Comparison of ENCODE assay signal across 10 cellular contexts in genomic region chr7:2038876-2039728, GRCh38.
DNase-seq lines count a peak whose midpoint lies in the region; ATAC-seq lines count a peak whose summit lies in the region.
"Had no signal": no experiment of that assay in that cellular context is flagged by ENCODE, and none has a peak within 500 bp of the region (broad histone marks: within the 10 kb centered on the region; RNA-seq: fewer than 3 reads in every experiment).

No MANE protein-coding gene starts in this region.

- DNase-seq in activated CD8-positive, alpha-beta memory T cell treated with anti-CD3 and anti-CD28 coated beads, Interleukin-2, amount 10 ng/mL, durations not matched to agents 7 days and 5 days = no peak
- DNase-seq in activated CD8-positive, alpha-beta memory T cell treated with anti-CD3 and anti-CD28 coated beads, Interleukin-2, amount 50 U/mL, for 48 hours = no peak
- DNase-seq in T-cell = peak in 1 of 34 experiments; percentile 19
- no peak for DNase-seq in left cardiac atrium
- DNase-seq in stimulated activated naive B cell treated with anti-CD40 and anti-IgM and Interleukin-4, amounts not matched to agents 10 μg/mL and 1 μg/mL and 100 μg/mL, for 72 hours = no peak
- DNase-seq: activated gamma-delta T cell treated with Interleukin-2 at 50 U/mL for 16 hours, uterus had no signal

- POLR2A ChIA-PET in T-cell (lab: Charles Lee) = no interaction called here

- intact Hi-C loops in left cardiac atrium (cut with DNase I) = no loop called here

- CTCF ChIA-PET in activated CD8-positive, alpha-beta memory T cell treated with anti-CD3 and anti-CD28 coated beads, Interleukin-2, amount 10 ng/mL, durations not matched to agents 7 days and 5 days (lab: Charles Lee) = interaction anchor here (1.1 kb wide), 1 partner anchor 81 kb away, joined by 3 read pairs; no protein-coding TSS in a partner anchor
- CTCF ChIA-PET in T-cell (lab: Charles Lee) = interaction anchor here in 1 of 2 donors (0.7 kb wide), 1 partner anchor 309 kb away, joined by 4 read pairs; no protein-coding TSS in a partner anchor

- peak overlapping the region; percentile 19 for H3K4me3 Mint-ChIP-seq in activated CD8-positive, alpha-beta memory T cell treated with anti-CD3 and anti-CD28 coated beads, Interleukin-2, amount 10 ng/mL, durations not matched to agents 7 days and 5 days
- H3K4me3 Mint-ChIP-seq in T-cell = peak overlapping the region; percentile 59 to 91 (median 81)
- H3K4me3 Mint-ChIP-seq in stimulated activated naive B cell treated with anti-CD40 and anti-IgM and Interleukin-4, amounts not matched to agents 10 μg/mL and 1 μg/mL and 100 μg/mL, for 72 hours = peak overlapping the region; percentile 19 to 74

- H3K9me3 Mint-ChIP-seq in activated CD8-positive, alpha-beta memory T cell treated with anti-CD3 and anti-CD28 coated beads, Interleukin-2, amount 10 ng/mL, durations not matched to agents 7 days and 5 days (ENCODE audit: low read depth) = no peaks in the 10 kb centered on the region
- H3K9me3 Mint-ChIP-seq in T-cell = no peaks in the 10 kb centered on the region
- no peaks in the 10 kb centered on the region for H3K9me3 Mint-ChIP-seq in stimulated activated naive B cell treated with anti-CD40 and anti-IgM and Interleukin-4, amounts not matched to agents 10 μg/mL and 1 μg/mL and 100 μg/mL, for 72 hours

- peaks cover 40% of the 10 kb centered on the region for H3K4me1 Mint-ChIP-seq in activated CD8-positive, alpha-beta memory T cell treated with anti-CD3 and anti-CD28 coated beads, Interleukin-2, amount 10 ng/mL, durations not matched to agents 7 days and 5 days
- peaks cover 53 to 62% (median 59%) of the 10 kb centered on the region in 3 donors for H3K4me1 Mint-ChIP-seq in T-cell
- H3K4me1 Mint-ChIP-seq in stimulated activated naive B cell treated with anti-CD40 and anti-IgM and Interleukin-4, amounts not matched to agents 10 μg/mL and 1 μg/mL and 100 μg/mL, for 72 hours = peaks cover 62 to 69% of the 10 kb centered on the region in 2 donors

- H3K36me3 Mint-ChIP-seq in activated CD8-positive, alpha-beta memory T cell treated with anti-CD3 and anti-CD28 coated beads, Interleukin-2, amount 10 ng/mL, durations not matched to agents 7 days and 5 days = peaks cover 5% of the 10 kb centered on the region
- peaks cover 14% of the 10 kb centered on the region for H3K36me3 Mint-ChIP-seq in T-cell
- peaks cover 59 to 75% of the 10 kb centered on the region in 2 donors for H3K36me3 Mint-ChIP-seq in stimulated activated naive B cell treated with anti-CD40 and anti-IgM and Interleukin-4, amounts not matched to agents 10 μg/mL and 1 μg/mL and 100 μg/mL, for 72 hours

- ATAC-seq in activated CD8-positive, alpha-beta memory T cell treated with anti-CD3 and anti-CD28 coated beads, Interleukin-2, amount 10 ng/mL, durations not matched to agents 7 days and 5 days = no peak
- ATAC-seq in T-cell (replicated peaks in 1 of 4) = peak in 1 of 4 experiments; percentile 33
- peak; percentile 20 to 22 for ATAC-seq in left cardiac atrium
- peak; percentile 50 to 51 for ATAC-seq in stimulated activated naive B cell treated with anti-CD40 and anti-IgM and Interleukin-4, amounts not matched to agents 10 μg/mL and 1 μg/mL and 100 μg/mL, for 72 hours (replicated peaks)
- no peak for ATAC-seq in GM21423 (IDR thresholded peaks at IDR 0.05; ENCODE audit: unreplicated experiment)
- no peak for ATAC-seq in GM21526 (IDR thresholded peaks at IDR 0.05; ENCODE audit: low FRiP score, unreplicated experiment)
- no peak for ATAC-seq in GM19324 (IDR thresholded peaks at IDR 0.05; ENCODE audit: low FRiP score, unreplicated experiment)

- no peak overlapping the region for H3K27ac Mint-ChIP-seq in activated CD8-positive, alpha-beta memory T cell treated with anti-CD3 and anti-CD28 coated beads, Interleukin-2, amount 10 ng/mL, durations not matched to agents 7 days and 5 days
- peak overlapping the region; percentile 50 to 97 for H3K27ac Mint-ChIP-seq in T-cell
- H3K27ac Mint-ChIP-seq in stimulated activated naive B cell treated with anti-CD40 and anti-IgM and Interleukin-4, amounts not matched to agents 10 μg/mL and 1 μg/mL and 100 μg/mL, for 72 hours = peak overlapping the region; percentile 52

- peaks cover 19% of the 10 kb centered on the region for H3K27me3 Mint-ChIP-seq in activated CD8-positive, alpha-beta memory T cell treated with anti-CD3 and anti-CD28 coated beads, Interleukin-2, amount 10 ng/mL, durations not matched to agents 7 days and 5 days
- H3K27me3 Mint-ChIP-seq in T-cell = no peaks in the 10 kb centered on the region
- no peaks in the 10 kb centered on the region for H3K27me3 Mint-ChIP-seq in stimulated activated naive B cell treated with anti-CD40 and anti-IgM and Interleukin-4, amounts not matched to agents 10 μg/mL and 1 μg/mL and 100 μg/mL, for 72 hours

Comparison
In these comparisons a context has a peak if more than half of its experiments do, and no peak if none do; other contexts are left out.
1. ATAC-seq: peak in left cardiac atrium (2 of 2) and stimulated activated naive B cell treated with anti-CD40 and anti-IgM and Interleukin-4, amounts not matched to agents 10 μg/mL and 1 μg/mL and 100 μg/mL, for 72 hours (2 of 2); none in activated CD8-positive, alpha-beta memory T cell treated with anti-CD3 and anti-CD28 coated beads, Interleukin-2, amount 10 ng/mL, durations not matched to agents 7 days and 5 days (single experiment), GM21423 (single experiment), GM21526 (single experiment) and GM19324 (single experiment).
2. H3K4me3 Mint-ChIP-seq: peak in every context shown above with its lines; median percentile 81 in T-cell; 46 in stimulated activated naive B cell treated with anti-CD40 and anti-IgM and Interleukin-4, amounts not matched to agents 10 μg/mL and 1 μg/mL and 100 μg/mL, for 72 hours; 19 in activated CD8-positive, alpha-beta memory T cell treated with anti-CD3 and anti-CD28 coated beads, Interleukin-2, amount 10 ng/mL, durations not matched to agents 7 days and 5 days.